Comparison of ENCODE assay signal across 15 cellular contexts in the genomic region with DNA sequence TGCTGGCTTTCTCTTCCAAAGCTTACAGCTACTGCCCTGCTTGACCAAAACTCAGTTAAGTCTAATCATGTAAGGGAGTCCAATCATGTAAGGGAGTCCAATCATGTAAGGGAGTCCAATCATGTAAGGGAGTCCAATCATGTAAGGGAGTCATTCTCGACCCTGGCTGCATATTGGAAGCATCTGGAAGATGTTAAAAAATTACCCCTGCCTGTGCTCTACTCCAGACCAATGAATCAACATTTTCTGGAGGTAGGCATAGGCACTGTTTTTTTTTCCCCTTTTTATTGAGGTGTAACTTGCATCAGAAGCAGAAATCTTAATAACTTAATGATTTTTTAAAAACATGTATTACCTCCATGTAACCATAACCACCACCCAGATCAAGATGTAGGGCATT. TPM values are rescaled to one million over a fixed set of nuclear protein-coding genes. Genes with fewer than 3 reads are reported as not detected.
A peak's percentile ranks its signal among the peaks of the same experiment; 100 is the strongest.
DNase-seq lines count a peak whose midpoint lies in the region; ATAC-seq and TF ChIP-seq lines count a peak whose summit lies in the region.
"Had no signal": no experiment of that assay in that cellular context is flagged by ENCODE, and none has a peak within 500 bp of the region (broad histone marks: within the 10 kb centered on the region; RNA-seq: fewer than 3 reads in every experiment).

No MANE protein-coding gene starts in this region.

- H3K79me2 ChIP-seq in OCI-LY1 (ENCODE audit: insufficient read depth, low read length): no peaks in the 10 kb centered on the region

- H2AFZ ChIP-seq in OCI-LY1 (ENCODE audit: low read length): no peak overlapping the region

- H3K9me3 Mint-ChIP-seq in brain (peaks cover 0 to 5% (median 1%) of the 10 kb centered on the region in 5 experiments), memory B cell (no peaks in the 10 kb centered on the region)
- H3K9me3 Mint-ChIP-seq in activated T-helper 1 cell treated with anti-CD3 and anti-CD28 coated beads, Interleukin-12 subunit alpha, Interleukin-12 subunit beta, Interleukin-2, Interleukin-4 antibody, amounts not matched to agents 30 ng/mL and 10 ng/mL and 1 ng/mL, durations not matched to agents 14 hours and 24 hours and 36 hours: no peaks in the 10 kb centered on the region

- peak overlapping the region; percentile 85 for H3K27ac ChIP-seq in OCI-LY1 (ENCODE audit: low read depth, low read length, poor library complexity, severe bottlenecking)
- H3K27ac ChIP-seq: C4-2B had no signal

- H3K9ac ChIP-seq in OCI-LY1 (ENCODE audit: low read length): peak overlapping the region; percentile 37; the same call in 1 of the 2 replicates

- H3K4me1 Mint-ChIP-seq in brain (peaks cover 65% of the 10 kb centered on the region), memory B cell (peaks cover 3% of the 10 kb centered on the region)
- no peaks in the 10 kb centered on the region for H3K4me1 Mint-ChIP-seq in activated T-helper 1 cell treated with anti-CD3 and anti-CD28 coated beads, Interleukin-12 subunit alpha, Interleukin-12 subunit beta, Interleukin-2, Interleukin-4 antibody, amounts not matched to agents 30 ng/mL and 10 ng/mL and 1 ng/mL, durations not matched to agents 14 hours and 24 hours and 36 hours (ENCODE audit: low read depth)

- peaks cover 4% of the 10 kb centered on the region; the same call in 1 of the 2 replicates for H3F3A ChIP-seq in OCI-LY1 (ENCODE audit: insufficient read depth, low read length)

- DNase-seq in memory B cell (ENCODE audit: low spot score in 2 of 2): no peak
- DNase-seq in activated T-helper 1 cell treated with anti-CD3 and anti-CD28 coated beads, Interleukin-12 subunit alpha, Interleukin-12 subunit beta, Interleukin-2, Interleukin-4 antibody, amounts not matched to agents 30 ng/mL and 10 ng/mL and 1 ng/mL, durations not matched to agents 14 hours and 24 hours and 36 hours (ENCODE audit: low spot score): no peak
- no peak for DNase-seq in iPS-NIHi11 (ENCODE audit: low spot score)
- DNase-seq: GDM1, MG63, NCI-H446, NCI-H526 had no signal

- H3K27ac Mint-ChIP-seq in brain (peak overlapping the region; percentile 55 to 90 (median 71)), memory B cell (peak overlapping the region; percentile 65)
- H3K27ac Mint-ChIP-seq in activated T-helper 1 cell treated with anti-CD3 and anti-CD28 coated beads, Interleukin-12 subunit alpha, Interleukin-12 subunit beta, Interleukin-2, Interleukin-4 antibody, amounts not matched to agents 30 ng/mL and 10 ng/mL and 1 ng/mL, durations not matched to agents 14 hours and 24 hours and 36 hours: no peak overlapping the region

- no peaks in the 10 kb centered on the region for H3K9me2 ChIP-seq in OCI-LY1 (ENCODE audit: low read depth, low read length)

- no peak for TF ChIP-seq CTCF in OCI-LY1 (IDR thresholded peaks at IDR 0.05; ENCODE audit: low read length)
- no peak for TF ChIP-seq CTCF in brain (conservative IDR thresholded peaks at IDR 0.05)

- no peaks in the 10 kb centered on the region for H3K36me3 ChIP-seq in OCI-LY1 (ENCODE audit: insufficient read depth, low read length)
- H3K36me3 ChIP-seq: MG63 had no signal

- H3K27me3 Mint-ChIP-seq in brain (no peaks in the 10 kb centered on the region), memory B cell (no peaks in the 10 kb centered on the region)
- H3K27me3 Mint-ChIP-seq in activated T-helper 1 cell treated with anti-CD3 and anti-CD28 coated beads, Interleukin-12 subunit alpha, Interleukin-12 subunit beta, Interleukin-2, Interleukin-4 antibody, amounts not matched to agents 30 ng/mL and 10 ng/mL and 1 ng/mL, durations not matched to agents 14 hours and 24 hours and 36 hours (ENCODE audit: insufficient read depth): no peaks in the 10 kb centered on the region

- peaks cover 65% of the 10 kb centered on the region for H3K4me1 ChIP-seq in OCI-LY1 (ENCODE audit: insufficient read depth, low read length, severe bottlenecking)

- ATAC-seq in memory B cell (ENCODE audit: low read depth): no peak
- ATAC-seq in HG02610 (IDR thresholded peaks at IDR 0.05; ENCODE audit: unreplicated experiment): no peak
- no peak for ATAC-seq in GM19395 (IDR thresholded peaks at IDR 0.05; ENCODE audit: unreplicated experiment)
- ATAC-seq: Right ventricle myocardium inferior had no signal

- no peaks in the 10 kb centered on the region for H3K27me3 ChIP-seq in OCI-LY1 (ENCODE audit: insufficient read depth, low read length)
- H3K27me3 ChIP-seq: MG63 had no signal

- H3K9me3 ChIP-seq in OCI-LY1 (ENCODE audit: low read length): no peaks in the 10 kb centered on the region
- H3K9me3 ChIP-seq: MG63 had no signal

- peak overlapping the region; percentile 30 for H3K4me3 ChIP-seq in OCI-LY1 (ENCODE audit: low read depth, low read length, poor library complexity, severe bottlenecking)
- H3K4me3 ChIP-seq: MG63 had no signal

- intact Hi-C loops in activated T-helper 1 cell treated with anti-CD3 and anti-CD28 coated beads, Interleukin-12 subunit alpha, Interleukin-12 subunit beta, Interleukin-2, Interleukin-4 antibody, amounts not matched to agents 30 ng/mL and 10 ng/mL and 1 ng/mL, durations not matched to agents 14 hours and 24 hours and 36 hours (cut with micrococcal nuclease): no loop called here

- H3K36me3 Mint-ChIP-seq in brain: peaks cover 25% of the 10 kb centered on the region
- peaks cover 9% of the 10 kb centered on the region for H3K36me3 Mint-ChIP-seq in memory B cell
- H3K36me3 Mint-ChIP-seq in activated T-helper 1 cell treated with anti-CD3 and anti-CD28 coated beads, Interleukin-12 subunit alpha, Interleukin-12 subunit beta, Interleukin-2, Interleukin-4 antibody, amounts not matched to agents 30 ng/mL and 10 ng/mL and 1 ng/mL, durations not matched to agents 14 hours and 24 hours and 36 hours (ENCODE audit: low read depth): no peaks in the 10 kb centered on the region

- peak overlapping the region in 3 of 5 experiments; percentile 32 to 52 (median 43) for H3K4me3 Mint-ChIP-seq in brain
- no peak overlapping the region for H3K4me3 Mint-ChIP-seq in memory B cell
- H3K4me3 Mint-ChIP-seq in activated T-helper 1 cell treated with anti-CD3 and anti-CD28 coated beads, Interleukin-12 subunit alpha, Interleukin-12 subunit beta, Interleukin-2, Interleukin-4 antibody, amounts not matched to agents 30 ng/mL and 10 ng/mL and 1 ng/mL, durations not matched to agents 14 hours and 24 hours and 36 hours: no peak overlapping the region

- no peaks in the 10 kb centered on the region for H4K20me1 ChIP-seq in OCI-LY1 (ENCODE audit: insufficient read depth, low read length)

- peak overlapping the region; percentile 62 for H3K4me2 ChIP-seq in OCI-LY1 (ENCODE audit: low read length)

RNA-seq across cellular contexts. Expression of gene PIGP, which starts 9.4 kb away (rescaled TPM):
- 63.1 TPM for polyA plus RNA-seq in brain (ENCODE audit: insufficient read depth, low read depth, low replicate concordance)
- total RNA-seq in activated T-helper 1 cell treated with anti-CD3 and anti-CD28 coated beads, Interleukin-12 subunit alpha, Interleukin-12 subunit beta, Interleukin-2, Interleukin-4 antibody, amounts not matched to agents 30 ng/mL and 10 ng/mL and 1 ng/mL, durations not matched to agents 14 hours and 24 hours and 36 hours: 18.2 and 20.1 TPM in 2 replicates

RNA-seq across cellular contexts. Expression of gene TTC3, which starts 9.6 kb away (rescaled TPM):
- polyA plus RNA-seq in brain (ENCODE audit: insufficient read depth, low read depth, low replicate concordance): 66.3 TPM
- total RNA-seq in activated T-helper 1 cell treated with anti-CD3 and anti-CD28 coated beads, Interleukin-12 subunit alpha, Interleukin-12 subunit beta, Interleukin-2, Interleukin-4 antibody, amounts not matched to agents 30 ng/mL and 10 ng/mL and 1 ng/mL, durations not matched to agents 14 hours and 24 hours and 36 hours: 61.8 and 69.3 TPM in 2 replicates

RNA-seq across cellular contexts. Expression of gene RIPPLY3, which starts 56.9 kb away (rescaled TPM):
- 68.7 TPM for polyA plus RNA-seq in brain (ENCODE audit: insufficient read depth, low read depth, low replicate concordance)
- total RNA-seq in activated T-helper 1 cell treated with anti-CD3 and anti-CD28 coated beads, Interleukin-12 subunit alpha, Interleukin-12 subunit beta, Interleukin-2, Interleukin-4 antibody, amounts not matched to agents 30 ng/mL and 10 ng/mL and 1 ng/mL, durations not matched to agents 14 hours and 24 hours and 36 hours: 0.10 TPM in 2 replicates
- total RNA-seq: LHCN-M2, Right ventricle myocardium inferior, SK-MEL-5 had no signal

Comparison
In these comparisons a context has a peak if more than half of its experiments do, and no peak if none do; other contexts are left out.
1. H3K4me3 Mint-ChIP-seq: peak in brain (3 of 5); none in memory B cell (single experiment) and activated T-helper 1 cell treated with anti-CD3 and anti-CD28 coated beads, Interleukin-12 subunit alpha, Interleukin-12 subunit beta, Interleukin-2, Interleukin-4 antibody, amounts not matched to agents 30 ng/mL and 10 ng/mL and 1 ng/mL, durations not matched to agents 14 hours and 24 hours and 36 hours (single experiment).